In genomic region chr2:36371070-36371962, GRCh38 we compare ENCODE assay signal across 13 cellular contexts. TPM values are rescaled to one million over a fixed set of nuclear protein-coding genes. Genes with fewer than 3 reads are reported as not detected.
A peak's percentile ranks its signal among the peaks of the same experiment; 100 is the strongest.
DNase-seq lines count a peak whose midpoint lies in the region; ATAC-seq, FAIRE-seq and TF ChIP-seq lines count a peak whose summit lies in the region.
"Had no signal": no experiment of that assay in that cellular context is flagged by ENCODE, and none has a peak within 500 bp of the region (broad histone marks: within the 10 kb centered on the region; RNA-seq: fewer than 3 reads in every experiment).

No MANE protein-coding gene starts in this region.

- H3K4me3 Mint-ChIP-seq in endodermal cell: no peak overlapping the region
- no peak overlapping the region for H3K4me3 Mint-ChIP-seq in neural progenitor cell

- DNase-seq in ACHN: peak; percentile 59
- DNase-seq in M059J (ENCODE audit: low read depth): peak; percentile 73
- no peak for DNase-seq in endodermal cell
- DNase-seq in neural progenitor cell (ENCODE audit: low spot score): no peak
- no peak for DNase-seq in D721Med (ENCODE audit: insufficient read length, low spot score)
- no peak for DNase-seq in NCI-H2081 (lab: John Stamatoyannopoulos, UW)
- no peak for DNase-seq in NCI-H1048 (lab: John Stamatoyannopoulos, UW)
- DNase-seq: NCI-H2107; stimulated activated CD4-positive, alpha-beta T cell treated with anti-CD3 and anti-CD28 coated beads, Interleukin-4, amount 100 ng/mL, for 1 hour had no signal

- H3K4me1 Mint-ChIP-seq in endodermal cell (peaks cover 75% of the 10 kb centered on the region), neural progenitor cell (peaks cover 53% of the 10 kb centered on the region)

- in situ Hi-C loops in ACHN (cut with HindIII; ENCODE audit: low pct_ligation_motif_present, low pct_unique_long_range_greater_than_20kb, low sequenced_read_pairs): no loop called here

- H3K9me3 Mint-ChIP-seq in endodermal cell: no peaks in the 10 kb centered on the region
- H3K9me3 Mint-ChIP-seq in neural progenitor cell: no peaks in the 10 kb centered on the region

- H3K36me3 Mint-ChIP-seq in endodermal cell (ENCODE audit: low read depth) (no peaks in the 10 kb centered on the region), neural progenitor cell (peaks cover 9% of the 10 kb centered on the region)

- H3K27ac ChIP-seq in endodermal cell (ENCODE audit: low read depth, low read length): no peak overlapping the region
- no peak overlapping the region for H3K27ac ChIP-seq in neural progenitor cell
- H3K27ac ChIP-seq: BLaER1 treated with 17β-estradiol and CSF1 and Interleukin-3, amounts not matched to agents 10 nM and 100 nM had no signal

- 72 to 79% methylated on average over 7 to 10 of the region's 10 CpGs for WGBS in endodermal cell (ENCODE audit: insufficient coverage in 1 of 2, insufficient read length in 1 of 2), 2 experiments

- peak overlapping the region; percentile 29 for H3K4me2 ChIP-seq in neural progenitor cell

- H3K36me3 ChIP-seq in endodermal cell (ENCODE audit: control insufficient read depth, insufficient read depth, low read length): peaks cover 13% of the 10 kb centered on the region
- H3K36me3 ChIP-seq in neural progenitor cell: no peaks in the 10 kb centered on the region

- TF ChIP-seq CTCF in endodermal cell (conservative IDR thresholded peaks at IDR 0.05) (no peak), neural progenitor cell (IDR thresholded peaks at IDR 0.05) (no peak), D721Med (IDR thresholded peaks at IDR 0.05; ENCODE audit: insufficient read depth, missing control alignments) (no peak)

- peaks cover under 1% of the 10 kb centered on the region for H4K20me1 ChIP-seq in neural progenitor cell (ENCODE audit: low read depth)

- H3K27me3 Mint-ChIP-seq in endodermal cell (ENCODE audit: insufficient read depth): no peaks in the 10 kb centered on the region
- no peaks in the 10 kb centered on the region for H3K27me3 Mint-ChIP-seq in neural progenitor cell (ENCODE audit: insufficient read depth, low read depth)

- H3F3A ChIP-seq in neural progenitor cell (ENCODE audit: low read depth): peaks cover 3% of the 10 kb centered on the region

- H3K27ac Mint-ChIP-seq in endodermal cell (peak overlapping the region; percentile 84), neural progenitor cell (no peak overlapping the region)

- peaks cover 37% of the 10 kb centered on the region for H3K4me1 ChIP-seq in endodermal cell (ENCODE audit: control insufficient read depth, insufficient read depth, low read length)
- H3K4me1 ChIP-seq in neural progenitor cell: peaks cover 63% of the 10 kb centered on the region

- no peak for FAIRE-seq in D721Med (lab: Jason Lieb, UNC)
- FAIRE-seq: GM12892 had no signal

- H3K27me3 ChIP-seq in endodermal cell (ENCODE audit: control insufficient read depth, insufficient read depth, low read length, poor library complexity, severe bottlenecking) (no peaks in the 10 kb centered on the region), neural progenitor cell (no peaks in the 10 kb centered on the region)
- H3K27me3 ChIP-seq: BLaER1 treated with 17β-estradiol and CSF1 and Interleukin-3, amounts not matched to agents 10 nM and 100 nM had no signal

- H3K9me3 ChIP-seq in endodermal cell (ENCODE audit: control insufficient read depth, low read length) (no peaks in the 10 kb centered on the region), neural progenitor cell (ENCODE audit: low read depth) (no peaks in the 10 kb centered on the region)
- H3K9me3 ChIP-seq: BLaER1 treated with 17β-estradiol and CSF1 and Interleukin-3, amounts not matched to agents 10 nM and 100 nM had no signal

- peaks cover 99% of the 10 kb centered on the region for H3K79me2 ChIP-seq in neural progenitor cell (ENCODE audit: low read depth)

- H3K4me3 ChIP-seq in endodermal cell (ENCODE audit: low read length) (peak overlapping the region; percentile 12), neural progenitor cell (no peak overlapping the region)
- H3K4me3 ChIP-seq: BLaER1 treated with 17β-estradiol and CSF1 and Interleukin-3, amounts not matched to agents 10 nM and 100 nM; lung had no signal

- H3K9ac ChIP-seq in endodermal cell (ENCODE audit: extremely low read depth, low read length, poor library complexity, severe bottlenecking) (peak overlapping the region; percentile 5), neural progenitor cell (no peak overlapping the region)
- H3K9ac ChIP-seq: BLaER1 treated with 17β-estradiol and CSF1 and Interleukin-3, amounts not matched to agents 10 nM and 100 nM had no signal

- H2AFZ ChIP-seq in neural progenitor cell (replicated peaks): no peak overlapping the region

- ATAC-seq in HG03521 (IDR thresholded peaks at IDR 0.05; ENCODE audit: unreplicated experiment): no peak

RNA-seq across cellular contexts. Expression of gene CRIM1, which starts 15.7 kb away (rescaled TPM):
- total RNA-seq in M059J (2014; rRNA removed; shearing (Covaris generic)): 98.2 and 186 TPM in 2 replicates
- total RNA-seq in endodermal cell: 10 to 100 TPM; 26.7 to 26.9 TPM
- polyA plus RNA-seq in endodermal cell (2013, experiment 1 of 2): 14.9 TPM
- 15.4 TPM for polyA plus RNA-seq in endodermal cell (2013, experiment 2 of 2)
- 4.9 and 10.2 TPM in 2 replicates for total RNA-seq in neural progenitor cell (ENCODE audit: low replicate concordance)

Comparison
In these comparisons a context has a peak if more than half of its experiments do, and no peak if none do; other contexts are left out.
1. DNase-seq: peak in ACHN (single experiment) and M059J (single experiment); none in endodermal cell (single experiment), neural progenitor cell (single experiment), D721Med (single experiment), NCI-H2081 (0 of 2) and NCI-H1048 (single experiment).